Comparison of ENCODE assay signal across 10 cellular contexts in genomic region chr6:37536462-37537225, GRCh38. TPM values are rescaled to one million over a fixed set of nuclear protein-coding genes. Genes with fewer than 3 reads are reported as not detected.
DNase-seq lines count a peak whose midpoint lies in the region; ATAC-seq and TF ChIP-seq lines count a peak whose summit lies in the region.
"Had no signal": no experiment of that assay in that cellular context is flagged by ENCODE, and none has a peak within 500 bp of the region (broad histone marks: within the 10 kb centered on the region; RNA-seq: fewer than 3 reads in every experiment).

No MANE protein-coding gene starts in this region.

- DNase-seq in ELF-1 (ENCODE audit: low read depth, low spot score) (peak; percentile 55), NCI-H1105 (lab: John Stamatoyannopoulos, UW) (peak; percentile 69), endothelial cell (ENCODE audit: low spot score) (peak; percentile 29), MM.1S (no peak)
- no peak for DNase-seq in activated CD4-positive, alpha-beta T cell treated with anti-CD3 and anti-CD28 coated beads, Interleukin-2, amount 10 ng/mL, durations not matched to agents 7 days and 5 days
- DNase-seq: Kasumi-1 had no signal

- H4K20me1 ChIP-seq in MM.1S (ENCODE audit: insufficient read depth, low read length), result no peaks in the 10 kb centered on the region

- no peak for TF ChIP-seq CTCF in endothelial cell (IDR thresholded peaks at IDR 0.05; ENCODE audit: unreplicated experiment)
- TF ChIP-seq CTCF in MM.1S (IDR thresholded peaks at IDR 0.05; ENCODE audit: low read length), result no peak

- H3K9ac ChIP-seq in MM.1S (ENCODE audit: low read length), result no peak overlapping the region

- H3K27me3 ChIP-seq in neuron (ENCODE audit: insufficient read depth, low read length), result peaks cover 45% of the 10 kb centered on the region
- H3K27me3 ChIP-seq in MM.1S (replicated peaks; ENCODE audit: insufficient read depth, low read length), result peaks cover 44% of the 10 kb centered on the region

- H3K9me3 Mint-ChIP-seq in endothelial cell (ENCODE audit: unreplicated experiment), result no peaks in the 10 kb centered on the region
- H3K9me3 Mint-ChIP-seq in activated CD4-positive, alpha-beta T cell treated with anti-CD3 and anti-CD28 coated beads, Interleukin-2, amount 10 ng/mL, durations not matched to agents 7 days and 5 days, result no peaks in the 10 kb centered on the region
- H3K9me3 Mint-ChIP-seq: T-helper 1 cell treated with Interleukin-12 subunit alpha and Interleukin-12 subunit beta and Interleukin-4 antibody, amounts not matched to agents 30 μg/mL and 1 μg/mL, for 36 hours had no signal

- peaks cover 18% of the 10 kb centered on the region for H3K4me1 Mint-ChIP-seq in endothelial cell (ENCODE audit: unreplicated experiment)
- H3K4me1 Mint-ChIP-seq in activated CD4-positive, alpha-beta T cell treated with anti-CD3 and anti-CD28 coated beads, Interleukin-2, amount 10 ng/mL, durations not matched to agents 7 days and 5 days, result no peaks in the 10 kb centered on the region

- H3K4me2 ChIP-seq in MM.1S (ENCODE audit: low read depth, low read length), result no peak overlapping the region

- H3K4me1 ChIP-seq in neuron (ENCODE audit: insufficient read depth, low read length) (peaks cover 41% of the 10 kb centered on the region), MM.1S (ENCODE audit: low read length) (no peaks in the 10 kb centered on the region)

- no peak overlapping the region for H2AFZ ChIP-seq in neuron (ENCODE audit: low read depth, low read length)
- no peak overlapping the region for H2AFZ ChIP-seq in MM.1S (ENCODE audit: low read length)

- H3F3A ChIP-seq in MM.1S (ENCODE audit: insufficient read depth, low read length), result no peaks in the 10 kb centered on the region

- H3K27me3 Mint-ChIP-seq in endothelial cell (ENCODE audit: unreplicated experiment), result peaks cover 8% of the 10 kb centered on the region
- H3K27me3 Mint-ChIP-seq in activated CD4-positive, alpha-beta T cell treated with anti-CD3 and anti-CD28 coated beads, Interleukin-2, amount 10 ng/mL, durations not matched to agents 7 days and 5 days, result no peaks in the 10 kb centered on the region

- H3K4me3 ChIP-seq in neuron (ENCODE audit: low read length), result peak overlapping the region; percentile 21
- H3K4me3 ChIP-seq in MM.1S (ENCODE audit: low read length), result no peak overlapping the region

- H3K27ac Mint-ChIP-seq in endothelial cell (ENCODE audit: unreplicated experiment), result no peak overlapping the region
- no peak overlapping the region for H3K27ac Mint-ChIP-seq in activated CD4-positive, alpha-beta T cell treated with anti-CD3 and anti-CD28 coated beads, Interleukin-2, amount 10 ng/mL, durations not matched to agents 7 days and 5 days
- H3K27ac Mint-ChIP-seq: T-helper 1 cell treated with Interleukin-12 subunit alpha and Interleukin-12 subunit beta and Interleukin-4 antibody, amounts not matched to agents 30 μg/mL and 1 μg/mL, for 36 hours had no signal

- peaks cover 5% of the 10 kb centered on the region for H3K36me3 Mint-ChIP-seq in endothelial cell (ENCODE audit: low read depth, unreplicated experiment)
- H3K36me3 Mint-ChIP-seq in activated CD4-positive, alpha-beta T cell treated with anti-CD3 and anti-CD28 coated beads, Interleukin-2, amount 10 ng/mL, durations not matched to agents 7 days and 5 days (ENCODE audit: low read depth), result peaks cover 8% of the 10 kb centered on the region

- POLR2A ChIA-PET in activated CD4-positive, alpha-beta T cell treated with anti-CD3 and anti-CD28 coated beads, Interleukin-2, amount 10 ng/mL, durations not matched to agents 7 days and 5 days (lab: Charles Lee), result no interaction called here

- H3K4me3 Mint-ChIP-seq in endothelial cell (ENCODE audit: unreplicated experiment), result no peak overlapping the region
- H3K4me3 Mint-ChIP-seq in activated CD4-positive, alpha-beta T cell treated with anti-CD3 and anti-CD28 coated beads, Interleukin-2, amount 10 ng/mL, durations not matched to agents 7 days and 5 days, result no peak overlapping the region
- H3K4me3 Mint-ChIP-seq: T-helper 1 cell treated with Interleukin-12 subunit alpha and Interleukin-12 subunit beta and Interleukin-4 antibody, amounts not matched to agents 30 μg/mL and 1 μg/mL, for 36 hours had no signal

- H3K27ac ChIP-seq in MM.1S (ENCODE audit: low read length), result no peak overlapping the region

- no peaks in the 10 kb centered on the region for H3K79me2 ChIP-seq in MM.1S (ENCODE audit: low read length)

- ATAC-seq in GM18861 (IDR thresholded peaks at IDR 0.05; ENCODE audit: unreplicated experiment) (no peak), HG02970 (IDR thresholded peaks at IDR 0.05; ENCODE audit: low FRiP score, unreplicated experiment) (no peak)

- no peaks in the 10 kb centered on the region for H3K36me3 ChIP-seq in neuron (ENCODE audit: insufficient read depth, low read length)
- H3K36me3 ChIP-seq in MM.1S (replicated peaks; ENCODE audit: insufficient read depth, low read length), result no peaks in the 10 kb centered on the region

- H3K9me2 ChIP-seq in MM.1S (replicated peaks; ENCODE audit: insufficient read depth, low read length), result no peaks in the 10 kb centered on the region

- H3K9me3 ChIP-seq in neuron (ENCODE audit: low read length), result no peaks in the 10 kb centered on the region
- no peaks in the 10 kb centered on the region for H3K9me3 ChIP-seq in MM.1S (replicated peaks; ENCODE audit: insufficient read depth, low read length)

- CTCF ChIA-PET in activated CD4-positive, alpha-beta T cell treated with anti-CD3 and anti-CD28 coated beads, Interleukin-2, amount 10 ng/mL, durations not matched to agents 7 days and 5 days (lab: Charles Lee), result interaction anchor here (1.0 to 2.0 kb wide), 2 partner anchors 12 to 29 kb away, joined by 3 to 6 read pairs; no protein-coding TSS in a partner anchor

RNA-seq across cellular contexts. Expression of gene CCDC167, which starts 37.0 kb away (rescaled TPM):
- 38.0 TPM for total RNA-seq in endothelial cell (ENCODE audit: unreplicated experiment)
- 10 to 100 TPM; 54.8 to 60.9 TPM for total RNA-seq in activated CD4-positive, alpha-beta T cell treated with anti-CD3 and anti-CD28 coated beads, Interleukin-2, amount 10 ng/mL, durations not matched to agents 7 days and 5 days

Comparison
In these comparisons a context has a peak if more than half of its experiments do, and no peak if none do; other contexts are left out.
1. DNase-seq: peak in ELF-1 (single experiment), NCI-H1105 (single experiment) and endothelial cell (single experiment); none in activated CD4-positive, alpha-beta T cell treated with anti-CD3 and anti-CD28 coated beads, Interleukin-2, amount 10 ng/mL, durations not matched to agents 7 days and 5 days (single experiment) and MM.1S (single experiment).